ENCODE assay signal across 1 cellular context in genomic region chr10:70169011-70169410, GRCh38.
TF ChIP-seq lines count a peak whose summit lies in the region.

No MANE protein-coding gene starts in this region.

TF ChIP-seq in H1, 55 proteins besides CTCF, POLR2A, EP300 and RAD21:
- TF ChIP-seq HDAC2 (IDR thresholded peaks at IDR 0.05; ENCODE audit: borderline replicate concordance in 1 of 2, low read depth in 2 of 2, low read length in 2 of 2): no peak
- no peak for TF ChIP-seq SIX5 (IDR thresholded peaks at IDR 0.05; ENCODE audit: low read depth, low read length)
- TF ChIP-seq SIRT6 (IDR thresholded peaks at IDR 0.05; ENCODE audit: low read length): no peak
- no peak for TF ChIP-seq TCF12 (IDR thresholded peaks at IDR 0.05; ENCODE audit: low read depth, low read length)
- TF ChIP-seq EGR1 (IDR thresholded peaks at IDR 0.05; ENCODE audit: borderline replicate concordance, low read depth, low read length): no peak
- no peak for TF ChIP-seq RNF2 (IDR thresholded peaks at IDR 0.05; ENCODE audit: borderline replicate concordance, low read depth, low read length, missing control alignments, poor library complexity, severe bottlenecking)
- no peak for TF ChIP-seq TBP (IDR thresholded peaks at IDR 0.05; ENCODE audit: low read depth, low read length)
